ENCODE assay signal across 10 cellular contexts in the genomic region with DNA sequence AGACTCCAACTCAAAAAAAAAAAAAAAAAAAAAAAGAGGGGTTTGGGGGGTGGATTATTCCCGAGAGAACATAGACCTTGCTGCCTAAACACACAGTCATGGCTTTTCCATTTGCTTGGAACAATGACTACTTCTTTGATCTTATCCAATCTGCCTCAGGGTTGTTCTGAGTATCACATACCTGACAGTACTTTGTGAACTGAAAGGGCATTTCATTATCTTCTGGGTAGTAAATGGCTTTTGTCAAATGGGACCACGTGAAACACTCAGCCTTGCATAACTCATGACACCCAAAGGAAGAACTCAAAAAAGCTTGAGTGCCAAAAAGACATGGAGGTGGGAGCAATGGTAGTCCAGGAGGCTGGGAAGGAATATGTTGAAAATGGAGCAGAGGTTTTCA.
"Had no signal": no experiment of that assay in that cellular context is flagged by ENCODE, and none has a peak within 500 bp of the region (broad histone marks: within the 10 kb centered on the region; RNA-seq: fewer than 3 reads in every experiment).

No MANE protein-coding gene starts in this region.

- H3K4me1 Mint-ChIP-seq: natural killer cell had no signal

- H3K4me1 ChIP-seq: tibial artery had no signal

- DNase-seq: activated CD4-positive, alpha-beta T cell treated with anti-CD3 and anti-CD28 coated beads, Interleukin-2, amount 10 ng/mL, durations not matched to agents 24 days and 14 days; activated naive CD4-positive, alpha-beta T cell treated with Interleukin-2 at 50 U/mL for 16 hours; effector CD8-positive, alpha-beta T cell; kidney glomerular epithelial cell; natural killer cell; tibial artery had no signal

- H3K27ac Mint-ChIP-seq: activated CD4-positive, alpha-beta T cell treated with anti-CD3 and anti-CD28 coated beads, Interleukin-2, amount 10 ng/mL, durations not matched to agents 24 days and 14 days; natural killer cell; T-helper 1 cell treated with Interleukin-12 subunit alpha and Interleukin-12 subunit beta and Interleukin-4 antibody, amounts not matched to agents 30 μg/mL and 1 μg/mL, for 36 hours had no signal

- H3K4me3 Mint-ChIP-seq: activated CD4-positive, alpha-beta T cell treated with anti-CD3 and anti-CD28 coated beads, Interleukin-2, amount 10 ng/mL, durations not matched to agents 24 days and 14 days; natural killer cell; T-helper 1 cell treated with Interleukin-12 subunit alpha and Interleukin-12 subunit beta and Interleukin-4 antibody, amounts not matched to agents 30 μg/mL and 1 μg/mL, for 36 hours had no signal

- ATAC-seq: natural killer cell had no signal

- H3K4me3 ChIP-seq: coronary artery, lung, skin epidermis, tibial artery had no signal

- H3K27me3 ChIP-seq: tibial artery had no signal

- H3K9me3 ChIP-seq: tibial artery had no signal

- H3K27ac ChIP-seq: coronary artery, skin epidermis, tibial artery had no signal

- H3K27me3 Mint-ChIP-seq: activated CD4-positive, alpha-beta T cell treated with anti-CD3 and anti-CD28 coated beads, Interleukin-2, amount 10 ng/mL, durations not matched to agents 24 days and 14 days had no signal

- H3K36me3 Mint-ChIP-seq: natural killer cell had no signal

- H3K9me3 Mint-ChIP-seq: activated CD4-positive, alpha-beta T cell treated with anti-CD3 and anti-CD28 coated beads, Interleukin-2, amount 10 ng/mL, durations not matched to agents 24 days and 14 days; natural killer cell; T-helper 1 cell treated with Interleukin-12 subunit alpha and Interleukin-12 subunit beta and Interleukin-4 antibody, amounts not matched to agents 30 μg/mL and 1 μg/mL, for 36 hours had no signal
